Comparison of ENCODE assay signal across 8 cellular contexts in genomic region chr15:81480645-81481053, GRCh38.
DNase-seq lines count a peak whose midpoint lies in the region; ATAC-seq, FAIRE-seq and TF ChIP-seq lines count a peak whose summit lies in the region.

No MANE protein-coding gene starts in this region.

- CTCF ChIA-PET in K562 (lab: Yijun Ruan, JAX; ENCODE audit: low intra/inter-chr PET ratio) = interaction anchor here (0.6 to 1.7 kb wide), 5 partner anchors 206 to 718 kb away, joined by 3 to 11 read pairs (median 3); no protein-coding TSS in a partner anchor

- no peak overlapping the region for H3K9ac ChIP-seq in K562 (ENCODE audit: insufficient read depth in 1 of 2, low read depth in 2 of 2, low read length in 2 of 2)
- H3K9ac ChIP-seq in smooth muscle cell (ENCODE audit: low read depth) = no peak overlapping the region

- peak; percentile 50 to 87 (median 79); a peak in 5 of 6 replicates for TF ChIP-seq CTCF in K562 (IDR thresholded peaks at IDR 0.05 in 2 of 3, conservative IDR thresholded peaks at IDR 0.05 in 1 of 3; ENCODE audit: insufficient read depth in 2 of 3, low read depth in 1 of 3, low read length in 3 of 3)
- TF ChIP-seq CTCF in smooth muscle cell (IDR thresholded peaks at IDR 0.05; ENCODE audit: borderline replicate concordance, insufficient read depth, poor library complexity, severe bottlenecking) = peak; percentile 87

- H4K20me1 ChIP-seq in K562 (replicated peaks; ENCODE audit: control insufficient read depth, insufficient read depth, low read length) (no peaks in the 10 kb centered on the region), smooth muscle cell (ENCODE audit: low read depth) (no peaks in the 10 kb centered on the region)

- no peak for TF ChIP-seq POLR2A in K562 (conservative IDR thresholded peaks at IDR 0.05)

- no peaks in the 10 kb centered on the region for H3K9me1 ChIP-seq in K562 (ENCODE audit: control insufficient read depth, insufficient read depth, low read length)

- intact Hi-C loops in K562 (cut with micrococcal nuclease) = loop anchor here (1.0 to 5.0 kb wide), 5 partner anchors 332 to 718 kb away; no protein-coding TSS in a partner anchor

- H3K4me1 ChIP-seq in K562 (replicated peaks in 1 of 2; ENCODE audit: control insufficient read depth in 2 of 2, insufficient read depth in 2 of 2, low read length in 2 of 2) (no peaks in the 10 kb centered on the region), smooth muscle cell (ENCODE audit: low read depth) (no peaks in the 10 kb centered on the region)

- H3K4me2 ChIP-seq in K562 (ENCODE audit: insufficient read depth, low read length) = no peak overlapping the region
- H3K4me2 ChIP-seq in smooth muscle cell = no peak overlapping the region

- in situ Hi-C loops in K562 (cut with MboI) = loop anchor here (10.0 to 25.0 kb wide), 2 partner anchors 632 to 714 kb away; no protein-coding TSS in a partner anchor

- H2AFZ ChIP-seq in K562 (ENCODE audit: low read depth, low read length) (no peak overlapping the region), smooth muscle cell (ENCODE audit: low read depth) (no peak overlapping the region)

- peaks cover 9 to 22% of the 10 kb centered on the region in 2 experiments; a peak in 3 of 5 replicates for H3K27me3 ChIP-seq in K562 (ENCODE audit: control insufficient read depth in 2 of 2, insufficient read depth in 2 of 2, low read length in 2 of 2)
- H3K27me3 ChIP-seq in smooth muscle cell (ENCODE audit: low read depth) = no peaks in the 10 kb centered on the region

- H3K27ac ChIP-seq in K562 (ENCODE audit: extremely low read depth, low read depth, low read length) (no peak overlapping the region), smooth muscle cell (ENCODE audit: low read depth) (no peak overlapping the region)

- WGBS in K562 (ENCODE audit: insufficient coverage, low coverage, missing lambda C conversion rate) = 21% methylated on average over 7 of the region's 7 CpGs
- WGBS in smooth muscle cell (ENCODE audit: low lambda C conversion rate) = 46% methylated on average over 7 of the region's 7 CpGs

- no peaks in the 10 kb centered on the region for H3K79me2 ChIP-seq in K562 (ENCODE audit: control insufficient read depth, insufficient read depth, low read length)
- H3K79me2 ChIP-seq in smooth muscle cell (ENCODE audit: low read depth) = no peaks in the 10 kb centered on the region

- peak; percentile 84 for FAIRE-seq in K562 (lab: Jason Lieb, UNC)

- peak; percentile 44 for DNase-seq in SIG-M5 treated with dmso at 0.1 percent for 504 hours (lab: John Stamatoyannopoulos, UW; ENCODE audit: unreplicated experiment)
- DNase-seq in SIG-M5 (lab: John Stamatoyannopoulos, UW) = no peak
- DNase-seq in HT1080 (ENCODE audit: low read depth) = peak; percentile 44
- DNase-seq in NOMO-1 treated with dmso at 0.1 percent for 144 hours (lab: John Stamatoyannopoulos, UW; ENCODE audit: unreplicated experiment) = peak; percentile 18
- DNase-seq in K562 (ENCODE audit: extremely low read depth in 1 of 4, low spot score in 3 of 4) = peak; percentile 27 to 69 (median 40)
- DNase-seq in iPS DF 4.7 (ENCODE audit: extremely low read depth, low spot score) = peak; percentile 36
- DNase-seq in smooth muscle cell (lab: John Stamatoyannopoulos, UW; ENCODE audit: unreplicated experiment) = no peak

- TF ChIP-seq EP300 in K562 (IDR thresholded peaks at IDR 0.05; ENCODE audit: low read length) = no peak

- no TSS peak for BruUV-seq in K562 (replicated peaks; lab: Mats Ljungman, UMichigan)

- peak; percentile 85 to 95 for TF ChIP-seq RAD21 in K562 (CRISPR knock-in tag; conservative IDR thresholded peaks at IDR 0.05 in 1 of 2, IDR thresholded peaks at IDR 0.05 in 1 of 2)

- ATAC-seq in K562 (peak; percentile 82), GM19463 (IDR thresholded peaks at IDR 0.05; ENCODE audit: unreplicated experiment) (no peak)

- no peaks in the 10 kb centered on the region for H3K9me3 ChIP-seq in K562 (replicated peaks; ENCODE audit: control insufficient read depth, insufficient read depth, low read depth, low read length)
- no peaks in the 10 kb centered on the region for H3K9me3 ChIP-seq in smooth muscle cell (replicated peaks; ENCODE audit: low read depth)

- H3K4me3 ChIP-seq in K562 (no peak overlapping the region), smooth muscle cell (no peak overlapping the region)

- POLR2A ChIA-PET in K562 (lab: Yijun Ruan, JAX) = interaction anchor here (0.6 kb wide), 1 partner anchor 325 kb away, joined by 3 read pairs; no protein-coding TSS in a partner anchor

- H3F3A ChIP-seq in smooth muscle cell (ENCODE audit: low read depth) = no peaks in the 10 kb centered on the region

- H3K36me3 ChIP-seq in K562 (ENCODE audit: control insufficient read depth, insufficient read depth, low read length) (no peaks in the 10 kb centered on the region), smooth muscle cell (ENCODE audit: low read depth) (no peaks in the 10 kb centered on the region)

TF ChIP-seq in K562, 482 proteins besides CTCF, POLR2A, EP300 and RAD21 (continues in another document):
- TF ChIP-seq ZNF12 (CRISPR knock-in tag; IDR thresholded peaks at IDR 0.05) (no peak), MAX (CRISPR knock-in tag; IDR thresholded peaks at IDR 0.05) (no peak), NFE2L1 (tag; IDR thresholded peaks at IDR 0.05; ENCODE audit: borderline replicate concordance, low read depth) (peak; percentile 20; the same call in 1 of the 2 replicates), PKNOX1 (IDR thresholded peaks at IDR 0.05) (peak; percentile 51; the same call in 1 of the 2 replicates), PBX2 (CRISPR knock-in tag; IDR thresholded peaks at IDR 0.05; ENCODE audit: low read depth) (no peak), PBX2 (tag; conservative IDR thresholded peaks at IDR 0.05; ENCODE audit: low read depth) (peak; percentile 50), MAFK (IDR thresholded peaks at IDR 0.05; ENCODE audit: low read length) (peak; percentile 21; the same call in 1 of the 2 replicates), MAFG (tag; conservative IDR thresholded peaks at IDR 0.05) (peak; percentile 83), ARID3A (IDR thresholded peaks at IDR 0.05; ENCODE audit: borderline replicate concordance, low read depth, low read length) (peak; percentile 81), SPI1 (IDR thresholded peaks at IDR 0.05; ENCODE audit: borderline replicate concordance, low read depth, low read length) (peak; percentile 97), ARID2 (IDR thresholded peaks at IDR 0.05) (peak; percentile 33; the same call in 1 of the 2 replicates), DEAF1 (CRISPR knock-in tag; IDR thresholded peaks at IDR 0.05) (peak; percentile 62)

Comparison
In these comparisons a context has a peak if more than half of its experiments do, and no peak if none do; other contexts are left out.
1. DNase-seq: peak in SIG-M5 treated with dmso at 0.1 percent for 504 hours (single experiment), HT1080 (single experiment), NOMO-1 treated with dmso at 0.1 percent for 144 hours (single experiment), K562 (4 of 4) and iPS DF 4.7 (single experiment); none in SIG-M5 (single experiment) and smooth muscle cell (single experiment).